ENCODE assay signal across 8 cellular contexts in the genomic region with DNA sequence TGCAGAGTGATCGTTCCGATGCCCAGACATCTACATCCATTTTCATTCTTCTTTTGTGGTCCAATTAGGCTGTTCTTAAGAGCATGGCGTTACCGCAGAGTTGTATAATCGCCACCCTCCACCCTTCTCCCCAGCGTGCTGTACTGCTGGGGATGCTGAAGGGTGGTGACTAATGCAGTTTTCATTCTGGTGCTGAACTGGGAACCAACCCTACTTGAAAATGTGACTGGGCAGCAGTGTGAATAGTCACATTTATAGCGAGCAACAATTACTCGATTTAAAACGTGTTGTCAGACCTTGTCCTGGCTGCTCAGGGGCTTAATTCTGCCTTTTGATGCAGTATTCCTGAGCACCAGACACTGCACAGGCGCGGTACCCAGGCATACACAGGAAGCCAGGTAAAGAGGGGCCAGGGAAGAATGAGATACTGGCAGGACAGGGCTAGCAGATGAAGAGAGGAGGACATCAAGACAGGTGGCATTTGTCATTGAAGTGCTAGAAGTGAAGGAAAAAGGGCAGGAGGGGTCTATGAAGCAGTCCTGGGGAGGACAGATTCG. TPM values are rescaled to one million over a fixed set of nuclear protein-coding genes. Genes with fewer than 3 reads are reported as not detected.
A peak's percentile ranks its signal among the peaks of the same experiment; 100 is the strongest.
DNase-seq lines count a peak whose midpoint lies in the region; ATAC-seq and TF ChIP-seq lines count a peak whose summit lies in the region.

No MANE protein-coding gene starts in this region.

- H3K27ac Mint-ChIP-seq in Caco-2 (ENCODE audit: unreplicated experiment) = peak overlapping the region; percentile 91
- peak overlapping the region; percentile 99 for H3K27ac Mint-ChIP-seq in activated T-helper 2 cell treated with anti-CD3 and anti-CD28 coated beads, Interferon-gamma antibody, Interleukin-2, Interleukin-4, amounts not matched to agents 10 μg/mL and 5 μg/mL and 100 μg/mL, durations not matched to agents 14 hours and 24 hours and 36 hours

- H4K20me1 ChIP-seq in IMR-90 (ENCODE audit: insufficient read depth, low read length) = peaks cover 15% of the 10 kb centered on the region

- no peak for DNase-seq in Caco-2
- peak; percentile 88 for DNase-seq in IMR-90
- DNase-seq in activated T-helper 2 cell treated with anti-CD3 and anti-CD28 coated beads, Interferon-gamma antibody, Interleukin-2, Interleukin-4, amounts not matched to agents 10 μg/mL and 5 μg/mL and 100 μg/mL, durations not matched to agents 14 hours and 24 hours and 36 hours (ENCODE audit: low spot score) = no peak
- DNase-seq in left cardiac atrium = peak; percentile 31
- DNase-seq in putamen (ENCODE audit: low spot score) = peak; percentile 57
- DNase-seq in activated gamma-delta T cell (lab: John Stamatoyannopoulos, UW) = no peak
- no peak for DNase-seq in NCI-H1092 (lab: John Stamatoyannopoulos, UW)

- BruUV-seq in Caco-2 (replicated peaks; lab: Mats Ljungman, UMichigan) (TSS peak; percentile 87), IMR-90 (replicated peaks; lab: Mats Ljungman, UMichigan) (no TSS peak)

- in situ Hi-C loops in IMR-90 (cut with MboI; ENCODE audit: low sequenced_read_pairs) = no loop called here

- dilution Hi-C loops in IMR-90 (cut with HindIII; ENCODE audit: low sequenced_read_pairs, unreplicated experiment) = no loop called here

- TF ChIP-seq POLR2A in IMR-90 (IDR thresholded peaks at IDR 0.05; ENCODE audit: low read depth, low read length) = no peak

- H4K8ac ChIP-seq in IMR-90 (ENCODE audit: low read depth in 2 of 2, low read length in 2 of 2) = peak overlapping the region; percentile 1 to 39; a peak in 2 of 4 replicates

- H3K79me1 ChIP-seq in IMR-90 (ENCODE audit: low read depth in 1 of 2, low read length in 2 of 2) = peaks cover 19 to 31% of the 10 kb centered on the region in 2 experiments

- H2BK5ac ChIP-seq in IMR-90 (ENCODE audit: low read depth, low read length, poor library complexity, severe bottlenecking) = peak overlapping the region; percentile 86

- peak overlapping the region; percentile 79 for H2AK9ac ChIP-seq in IMR-90 (replicated peaks; ENCODE audit: low read depth, low read length, poor library complexity)

- H3K56ac ChIP-seq in IMR-90 (ENCODE audit: extremely low read depth, insufficient read depth, low read length) = peak overlapping the region; percentile 28; the same call in 1 of the 2 replicates

- no peaks in the 10 kb centered on the region for H3K9me3 Mint-ChIP-seq in Caco-2 (ENCODE audit: unreplicated experiment)
- H3K9me3 Mint-ChIP-seq in activated T-helper 2 cell treated with anti-CD3 and anti-CD28 coated beads, Interferon-gamma antibody, Interleukin-2, Interleukin-4, amounts not matched to agents 10 μg/mL and 5 μg/mL and 100 μg/mL, durations not matched to agents 14 hours and 24 hours and 36 hours = no peaks in the 10 kb centered on the region

- no peak overlapping the region for H2BK120ac ChIP-seq in IMR-90 (ENCODE audit: low read depth, low read length)

- no peaks in the 10 kb centered on the region for H3K27me3 Mint-ChIP-seq in Caco-2 (ENCODE audit: insufficient read depth, unreplicated experiment)
- H3K27me3 Mint-ChIP-seq in activated T-helper 2 cell treated with anti-CD3 and anti-CD28 coated beads, Interferon-gamma antibody, Interleukin-2, Interleukin-4, amounts not matched to agents 10 μg/mL and 5 μg/mL and 100 μg/mL, durations not matched to agents 14 hours and 24 hours and 36 hours (ENCODE audit: low read depth) = no peaks in the 10 kb centered on the region

- POLR2A ChIA-PET in Caco-2 (lab: Charles Lee) (no interaction called here), IMR-90 (lab: Charles Lee; ENCODE audit: unreplicated experiment) (interaction anchor here (0.5 kb wide), 1 partner anchor 10 kb away, joined by 3 read pairs; no protein-coding TSS in a partner anchor)

- H3K36me3 ChIP-seq in Caco-2 (ENCODE audit: control insufficient read depth, insufficient read depth, low read length) (no peaks in the 10 kb centered on the region; the same call in 1 of the 2 replicates), IMR-90 (ENCODE audit: control insufficient read depth, insufficient read depth, low read length) (peaks cover 3% of the 10 kb centered on the region)

- H3K4me1 ChIP-seq in Caco-2 (peaks cover 3% of the 10 kb centered on the region; the same call in 1 of the 2 replicates), IMR-90 (ENCODE audit: control insufficient read depth, insufficient read depth, low read length) (peaks cover 4% of the 10 kb centered on the region)

- H3K18ac ChIP-seq in IMR-90 (ENCODE audit: low read depth, low read length) = peak overlapping the region; percentile 68

- peak overlapping the region; percentile 76 for H3K4me3 Mint-ChIP-seq in Caco-2 (ENCODE audit: unreplicated experiment)
- peak overlapping the region; percentile 95 for H3K4me3 Mint-ChIP-seq in activated T-helper 2 cell treated with anti-CD3 and anti-CD28 coated beads, Interferon-gamma antibody, Interleukin-2, Interleukin-4, amounts not matched to agents 10 μg/mL and 5 μg/mL and 100 μg/mL, durations not matched to agents 14 hours and 24 hours and 36 hours (ENCODE audit: low read depth)

- peaks cover 10% of the 10 kb centered on the region for H3K9me1 ChIP-seq in IMR-90 (ENCODE audit: insufficient read depth, low read length)

- peak overlapping the region; percentile 50 for H3K23ac ChIP-seq in IMR-90 (ENCODE audit: low read depth, low read length)

- H3K9ac ChIP-seq in IMR-90 (ENCODE audit: low read depth, low read length) = peak overlapping the region; percentile 71

- H3K4me2 ChIP-seq in IMR-90 (ENCODE audit: low read depth, low read length) = peak overlapping the region; percentile 98

- CTCF ChIA-PET in Caco-2 (lab: Charles Lee) (interaction anchor here (1.4 kb wide), 1 partner anchor 80 kb away, joined by 6 read pairs; no protein-coding TSS in a partner anchor), IMR-90 (lab: Yijun Ruan, JAX) (no interaction called here)

- H4K5ac ChIP-seq in IMR-90 (ENCODE audit: low read depth, low read length) = peak overlapping the region; percentile 62

- H2BK20ac ChIP-seq in IMR-90 (ENCODE audit: low read depth, low read length) = no peak overlapping the region

- H2AK5ac ChIP-seq in IMR-90 (ENCODE audit: low read depth, low read length) = peak overlapping the region; percentile 41

- ATAC-seq in GM21367 (IDR thresholded peaks at IDR 0.05; ENCODE audit: unreplicated experiment) (peak; percentile 17), IMR-90 (ENCODE audit: low read depth) (peak; percentile 60), left cardiac atrium (peak; percentile 20 to 69)

- no peak for TF ChIP-seq RAD21 in IMR-90 (IDR thresholded peaks at IDR 0.05; ENCODE audit: low read length)

- H3K9me3 ChIP-seq in Caco-2 = no peaks in the 10 kb centered on the region
- no peaks in the 10 kb centered on the region for H3K9me3 ChIP-seq in IMR-90 (ENCODE audit: control insufficient read depth, insufficient read depth, low read length)

- H3K27me3 ChIP-seq in Caco-2 (replicated peaks; ENCODE audit: control insufficient read depth, insufficient read depth, low read length) (no peaks in the 10 kb centered on the region), IMR-90 (ENCODE audit: control insufficient read depth, insufficient read depth, low read length) (no peaks in the 10 kb centered on the region)

- peaks cover 18% of the 10 kb centered on the region for H3K36me3 Mint-ChIP-seq in Caco-2 (ENCODE audit: insufficient read depth, unreplicated experiment)
- peaks cover 38% of the 10 kb centered on the region for H3K36me3 Mint-ChIP-seq in activated T-helper 2 cell treated with anti-CD3 and anti-CD28 coated beads, Interferon-gamma antibody, Interleukin-2, Interleukin-4, amounts not matched to agents 10 μg/mL and 5 μg/mL and 100 μg/mL, durations not matched to agents 14 hours and 24 hours and 36 hours (ENCODE audit: low read depth)

- H3K4me1 Mint-ChIP-seq in Caco-2 (ENCODE audit: low read depth, unreplicated experiment) = peaks cover 10% of the 10 kb centered on the region
- H3K4me1 Mint-ChIP-seq in activated T-helper 2 cell treated with anti-CD3 and anti-CD28 coated beads, Interferon-gamma antibody, Interleukin-2, Interleukin-4, amounts not matched to agents 10 μg/mL and 5 μg/mL and 100 μg/mL, durations not matched to agents 14 hours and 24 hours and 36 hours (ENCODE audit: low read depth) = peaks cover 38% of the 10 kb centered on the region

- peak overlapping the region; percentile 77 for H3K27ac ChIP-seq in IMR-90 (ENCODE audit: insufficient read depth, low read length)

- 0 out of 3 replicates have a peak overlapping the region, but pooled peaks have one; percentile 0 for H2BK15ac ChIP-seq in IMR-90 (ENCODE audit: low read depth, low read length)

- TF ChIP-seq CTCF in Caco-2 (IDR thresholded peaks at IDR 0.05; ENCODE audit: insufficient read depth in 1 of 2, low read depth in 1 of 2, low read length in 1 of 2, severe bottlenecking in 1 of 2, unreplicated experiment in 1 of 2) (no peak), IMR-90 (conservative IDR thresholded peaks at IDR 0.05; ENCODE audit: low read depth, low read length) (no peak)

- peak overlapping the region; percentile 92 for H2AFZ ChIP-seq in IMR-90 (replicated peaks; ENCODE audit: low read length, poor library complexity)

- peak overlapping the region; percentile 84 for H3K4me3 ChIP-seq in Caco-2 (ENCODE audit: low read depth, low read length)
- H3K4me3 ChIP-seq in IMR-90 (ENCODE audit: insufficient read depth, low read depth, low read length) = peak overlapping the region; percentile 92

- H4K91ac ChIP-seq in IMR-90 (ENCODE audit: insufficient read depth, low read depth, low read length) = 0 out of 2 replicates have a peak overlapping the region, but pooled peaks have one; percentile 2

- H3K14ac ChIP-seq in IMR-90 (replicated peaks; ENCODE audit: low read depth, low read length) = peak overlapping the region; percentile 23

- intact Hi-C loops in Caco-2 (cut with micrococcal nuclease; ENCODE audit: unreplicated experiment) = loop anchor here (5.0 kb wide), 1 partner anchor 141 kb away; no protein-coding TSS in a partner anchor
- intact Hi-C loops in IMR-90 (cut with micrococcal nuclease) = loop anchor here (5.0 kb wide), 2 partner anchors 124 to 341 kb away; a partner anchor contains a TSS
- intact Hi-C loops in activated T-helper 2 cell treated with anti-CD3 and anti-CD28 coated beads, Interferon-gamma antibody, Interleukin-2, Interleukin-4, amounts not matched to agents 10 μg/mL and 5 μg/mL and 100 μg/mL, durations not matched to agents 14 hours and 24 hours and 36 hours (cut with micrococcal nuclease) = loop anchor here (1.0 to 2.0 kb wide), 5 partner anchors 20 to 540 kb away; a partner anchor contains a TSS
- intact Hi-C loops in left cardiac atrium (cut with DNase I) = no loop called here

- H3K4ac ChIP-seq in IMR-90 (ENCODE audit: low read depth, low read length) = peak overlapping the region; percentile 63

- WGBS in IMR-90 (ENCODE audit: extremely low coverage in 2 of 2, insufficient read length in 1 of 2), 2 experiments = 34% methylated on average over 4 of the region's 12 CpGs; no CpG with 5 or more reads in 1 of the 2 experiments

RNA-seq across cellular contexts. Expression of a gene that starts 0.7 kb away (rescaled TPM):
- total RNA-seq in Caco-2 (2022) (11.2 and 12.8 TPM in 2 replicates), IMR-90 (2012; rRNA removed) (14.7 and 26.4 TPM in 2 replicates), left cardiac atrium (10 to 100 TPM; 46.7 to 55.6 TPM)
- polyA plus RNA-seq in IMR-90 (2012; rRNA removed) = 14.0 and 15.1 TPM in 2 replicates
- polyA plus RNA-seq in IMR-90 (2012; cell fraction: cytosol; rRNA removed) = 3.7 and 4.1 TPM in 2 replicates
- polyA plus RNA-seq in IMR-90 (2012; cell fraction: nucleus; rRNA removed; ENCODE audit: low replicate concordance) = 2.8 and 14.3 TPM in 2 replicates
- total RNA-seq in activated T-helper 2 cell treated with anti-CD3 and anti-CD28 coated beads, Interferon-gamma antibody, Interleukin-2, Interleukin-4, amounts not matched to agents 10 μg/mL and 5 μg/mL and 100 μg/mL, durations not matched to agents 14 hours and 24 hours and 36 hours = 28.5 and 28.9 TPM in 2 replicates

RNA-seq across cellular contexts. Expression of a gene that starts 23.6 kb away (rescaled TPM):
- 0.21 TPM in 1 of 2 replicates, not detected in the other for total RNA-seq in Caco-2 (2022)
- not detected in 2 replicates for total RNA-seq in IMR-90 (2012; rRNA removed)
- not detected in 2 replicates for polyA plus RNA-seq in IMR-90 (2012; rRNA removed)
- polyA plus RNA-seq in IMR-90 (2012; cell fraction: cytosol; rRNA removed) = not detected in 2 replicates
- 0.07 TPM in 1 of 2 replicates, not detected in the other for polyA plus RNA-seq in IMR-90 (2012; cell fraction: nucleus; rRNA removed; ENCODE audit: low replicate concordance)
- 0.34 and 0.41 TPM in 2 replicates for total RNA-seq in activated T-helper 2 cell treated with anti-CD3 and anti-CD28 coated beads, Interferon-gamma antibody, Interleukin-2, Interleukin-4, amounts not matched to agents 10 μg/mL and 5 μg/mL and 100 μg/mL, durations not matched to agents 14 hours and 24 hours and 36 hours
- total RNA-seq in left cardiac atrium = under 1 TPM; 0.31 to 0.41 TPM

Comparison
In these comparisons a context has a peak if more than half of its experiments do, and no peak if none do; other contexts are left out.
1. DNase-seq: peak in IMR-90 (single experiment), left cardiac atrium (single experiment) and putamen (single experiment); none in Caco-2 (0 of 2), activated T-helper 2 cell treated with anti-CD3 and anti-CD28 coated beads, Interferon-gamma antibody, Interleukin-2, Interleukin-4, amounts not matched to agents 10 μg/mL and 5 μg/mL and 100 μg/mL, durations not matched to agents 14 hours and 24 hours and 36 hours (single experiment), activated gamma-delta T cell (single experiment) and NCI-H1092 (single experiment).
2. intact Hi-C loops: an anchor here in Caco-2 (5.0 kb wide), IMR-90 (5.0 kb wide) and activated T-helper 2 cell treated with anti-CD3 and anti-CD28 coated beads, Interferon-gamma antibody, Interleukin-2, Interleukin-4, amounts not matched to agents 10 μg/mL and 5 μg/mL and 100 μg/mL, durations not matched to agents 14 hours and 24 hours and 36 hours (1.0 to 2.0 kb wide); none called in left cardiac atrium.
3. Peak in every context shown above with its lines, with median percentiles within 50 percentile points of each other: ATAC-seq.